In the genomic region with DNA sequence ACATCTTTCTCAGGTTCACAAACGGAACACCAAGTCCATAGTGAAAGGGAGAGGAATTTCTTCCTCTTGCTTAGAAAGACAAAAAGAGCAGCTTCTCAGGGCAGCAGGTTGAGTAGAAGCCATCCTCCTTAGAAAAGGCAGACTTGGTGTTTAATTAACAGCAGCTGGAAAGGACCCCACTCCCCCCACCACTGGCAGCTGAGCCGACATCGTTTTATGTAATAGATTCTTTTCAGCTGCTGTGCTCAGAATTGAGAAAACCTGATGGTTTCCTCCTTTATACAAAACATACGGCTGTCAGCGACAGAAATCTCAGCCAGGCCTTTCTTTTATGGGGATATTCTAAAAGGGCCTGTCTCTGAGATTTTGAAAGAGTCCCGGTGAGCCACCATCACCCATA, we compare ENCODE assay signal across 1 cellular context.
TF ChIP-seq lines count a peak whose summit lies in the region.

No MANE protein-coding gene starts in this region.

TF ChIP-seq in HepG2, 621 proteins besides CTCF, POLR2A, EP300 and RAD21:
- TF ChIP-seq ZNF841 (CRISPR knock-in tag; IDR thresholded peaks at IDR 0.05; ENCODE audit: borderline replicate concordance) = no peak
- TF ChIP-seq GABPA (IDR thresholded peaks at IDR 0.05; ENCODE audit: low read depth, low read length) = no peak
- no peak for TF ChIP-seq GABPA (CRISPR knock-in tag; IDR thresholded peaks at IDR 0.05; ENCODE audit: low read depth)
- TF ChIP-seq, protein P1, sequence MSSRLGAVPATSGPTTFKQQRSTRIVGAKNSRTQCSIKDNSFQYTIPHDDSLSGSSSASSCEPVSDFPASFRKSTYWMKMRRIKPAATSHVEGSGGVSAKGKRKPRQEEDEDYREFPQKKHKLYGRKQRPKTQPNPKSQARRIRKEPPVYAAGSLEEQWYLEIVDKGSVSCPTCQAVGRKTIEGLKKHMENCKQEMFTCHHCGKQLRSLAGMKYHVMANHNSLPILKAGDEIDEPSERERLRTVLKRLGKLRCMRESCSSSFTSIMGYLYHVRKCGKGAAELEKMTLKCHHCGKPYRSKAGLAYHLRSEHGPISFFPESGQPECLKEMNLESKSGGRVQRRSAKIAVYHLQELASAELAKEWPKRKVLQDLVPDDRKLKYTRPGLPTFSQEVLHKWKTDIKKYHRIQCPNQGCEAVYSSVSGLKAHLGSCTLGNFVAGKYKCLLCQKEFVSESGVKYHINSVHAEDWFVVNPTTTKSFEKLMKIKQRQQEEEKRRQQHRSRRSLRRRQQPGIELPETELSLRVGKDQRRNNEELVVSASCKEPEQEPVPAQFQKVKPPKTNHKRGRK (CRISPR knock-in tag; IDR thresholded peaks at IDR 0.05) = no peak
- TF ChIP-seq CC2D1A (CRISPR knock-in tag; IDR thresholded peaks at IDR 0.05) = no peak
- TF ChIP-seq SAFB2 (CRISPR knock-in tag; IDR thresholded peaks at IDR 0.05; ENCODE audit: borderline replicate concordance, low read depth) = no peak
- no peak for TF ChIP-seq GATAD2A (CRISPR knock-in tag; IDR thresholded peaks at IDR 0.05)
- no peak for TF ChIP-seq PCBP1 (IDR thresholded peaks at IDR 0.05; ENCODE audit: borderline replicate concordance, low read depth, low read length)
- no peak for TF ChIP-seq REL (CRISPR knock-in tag; conservative IDR thresholded peaks at IDR 0.05)
- TF ChIP-seq, protein P2, sequence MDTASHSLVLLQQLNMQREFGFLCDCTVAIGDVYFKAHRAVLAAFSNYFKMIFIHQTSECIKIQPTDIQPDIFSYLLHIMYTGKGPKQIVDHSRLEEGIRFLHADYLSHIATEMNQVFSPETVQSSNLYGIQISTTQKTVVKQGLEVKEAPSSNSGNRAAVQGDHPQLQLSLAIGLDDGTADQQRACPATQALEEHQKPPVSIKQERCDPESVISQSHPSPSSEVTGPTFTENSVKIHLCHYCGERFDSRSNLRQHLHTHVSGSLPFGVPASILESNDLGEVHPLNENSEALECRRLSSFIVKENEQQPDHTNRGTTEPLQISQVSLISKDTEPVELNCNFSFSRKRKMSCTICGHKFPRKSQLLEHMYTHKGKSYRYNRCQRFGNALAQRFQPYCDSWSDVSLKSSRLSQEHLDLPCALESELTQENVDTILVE (CRISPR knock-in tag; IDR thresholded peaks at IDR 0.05) = no peak
TF ChIP-seq in HepG2: peak in this region for 0.
